In the genomic region with DNA sequence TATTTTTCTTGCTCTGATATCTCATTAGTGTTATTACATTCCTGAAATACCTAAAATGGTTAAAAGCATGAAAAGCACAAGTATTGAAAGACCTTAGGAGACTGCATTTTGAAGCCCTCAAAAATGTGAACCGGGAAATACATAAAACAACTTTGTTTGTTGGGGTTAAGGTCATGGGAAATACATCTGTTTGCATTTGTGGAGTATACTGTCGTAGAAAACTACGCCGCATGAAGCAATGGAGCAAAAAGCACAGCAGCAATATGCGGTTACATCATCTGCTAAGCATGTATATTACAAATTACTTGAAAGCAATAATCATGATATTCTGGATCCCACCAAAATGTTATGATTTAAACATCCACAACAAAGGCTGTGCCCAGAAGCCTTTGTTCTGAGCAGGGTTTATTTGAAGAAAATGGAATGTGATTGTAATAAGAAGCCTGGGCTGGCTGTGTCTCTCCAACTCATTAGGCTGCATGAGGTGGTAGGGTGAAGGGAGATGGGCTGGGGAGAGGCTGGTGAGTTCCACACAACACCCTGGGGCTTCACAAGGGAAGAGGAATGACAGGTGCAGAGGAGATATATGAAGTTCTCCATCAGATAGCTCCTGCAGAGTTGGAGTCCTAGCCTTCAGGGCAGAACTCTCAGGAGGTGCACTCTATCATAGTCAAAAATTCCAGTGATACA, we compare ENCODE assay signal across 17 cellular contexts.
DNase-seq lines count a peak whose midpoint lies in the region; ATAC-seq and TF ChIP-seq lines count a peak whose summit lies in the region.
"Had no signal": no experiment of that assay in that cellular context is flagged by ENCODE, and none has a peak within 500 bp of the region (broad histone marks: within the 10 kb centered on the region; RNA-seq: fewer than 3 reads in every experiment).

No MANE protein-coding gene starts in this region.

- H3K27ac Mint-ChIP-seq in GM23338: peak overlapping the region; percentile 39; the same call in 1 of the 2 replicates
- no peak overlapping the region for H3K27ac Mint-ChIP-seq in natural killer cell
- H3K27ac Mint-ChIP-seq: CD4-positive, alpha-beta T cell had no signal

- ATAC-seq in GM23338 (peak; percentile 80), natural killer cell (no peak), HG02870 (IDR thresholded peaks at IDR 0.05; ENCODE audit: unreplicated experiment) (no peak)

- TF ChIP-seq CTCF in GM23338 (conservative IDR thresholded peaks at IDR 0.05; ENCODE audit: low read depth in 2 of 2) (no peak), natural killer cell (IDR thresholded peaks at IDR 0.05) (no peak)

- no peak overlapping the region for H3K4me2 ChIP-seq in GM23338
- H3K4me2 ChIP-seq: PC-9 had no signal

- H3F3A ChIP-seq in GM23338 (replicated peaks; ENCODE audit: low read depth): no peaks in the 10 kb centered on the region

- no peaks in the 10 kb centered on the region for H3K79me2 ChIP-seq in GM23338 (replicated peaks; ENCODE audit: insufficient read depth)

- H3K4me1 Mint-ChIP-seq in GM23338 (peaks cover 13% of the 10 kb centered on the region), natural killer cell (no peaks in the 10 kb centered on the region)

- DNase-seq in GM23338 (ENCODE audit: low spot score) (peak; percentile 25), astrocyte of the hippocampus (ENCODE audit: low read depth, low spot score) (peak; percentile 62), hepatic stellate cell (ENCODE audit: low spot score) (peak; percentile 9), skeletal muscle cell (ENCODE audit: low read depth) (peak; percentile 64), natural killer cell (no peak), GOT3 (lab: John Stamatoyannopoulos, UW) (no peak), DMS 273 treated with DMSO at 0.1 percent for 48 hours (lab: John Stamatoyannopoulos, UW) (no peak)
- DNase-seq: activated effector memory CD4-positive, alpha-beta T cell treated with Interleukin-2 at 50 U/mL for 16 hours; CD4-positive, alpha-beta T cell; head of caudate nucleus; NCI-H1930; NCI-H524 treated with DMSO at 0.1 percent for 48 hours; PC-9; substantia nigra; WERI-Rb-1 had no signal

- no peak overlapping the region for H3K27ac ChIP-seq in GM23338 (ENCODE audit: low read depth)
- H3K27ac ChIP-seq: PC-9, WERI-Rb-1 had no signal

- no peaks in the 10 kb centered on the region for H4K20me1 ChIP-seq in GM23338 (replicated peaks; ENCODE audit: insufficient read depth)

- no peak overlapping the region for H3K4me3 ChIP-seq in GM23338
- no peak overlapping the region for H3K4me3 ChIP-seq in skeletal muscle cell (ENCODE audit: low read depth, low read length)
- H3K4me3 ChIP-seq: PC-9 had no signal

- peaks cover 12% of the 10 kb centered on the region; the same call in 1 of the 2 replicates for H3K4me1 ChIP-seq in GM23338 (ENCODE audit: insufficient read depth)

- H2AFZ ChIP-seq in GM23338: no peak overlapping the region
- H2AFZ ChIP-seq: PC-9 had no signal

- H3K36me3 ChIP-seq in GM23338 (ENCODE audit: insufficient read depth): no peaks in the 10 kb centered on the region
- H3K36me3 ChIP-seq: WERI-Rb-1 had no signal

- no peaks in the 10 kb centered on the region for H3K27me3 ChIP-seq in GM23338 (ENCODE audit: insufficient read depth)

- no peaks in the 10 kb centered on the region for H3K9me2 ChIP-seq in GM23338 (ENCODE audit: insufficient read depth)

- no peak overlapping the region for H3K4me3 Mint-ChIP-seq in GM23338
- H3K4me3 Mint-ChIP-seq in natural killer cell: no peak overlapping the region
- H3K4me3 Mint-ChIP-seq: brain; CD4-positive, alpha-beta T cell had no signal

- intact Hi-C loops in natural killer cell (cut with micrococcal nuclease): no loop called here

- H3K36me3 Mint-ChIP-seq in GM23338 (ENCODE audit: low read depth) (no peaks in the 10 kb centered on the region), natural killer cell (no peaks in the 10 kb centered on the region)
- H3K36me3 Mint-ChIP-seq: brain had no signal

- H3K27me3 Mint-ChIP-seq in GM23338 (ENCODE audit: insufficient read depth, low read depth, poor library complexity): no peaks in the 10 kb centered on the region
- no peaks in the 10 kb centered on the region for H3K27me3 Mint-ChIP-seq in natural killer cell (ENCODE audit: low read depth in 2 of 2)
- H3K27me3 Mint-ChIP-seq: brain; CD4-positive, alpha-beta T cell had no signal

- no peaks in the 10 kb centered on the region for H3K9me3 Mint-ChIP-seq in GM23338
- peaks cover 3 to 5% of the 10 kb centered on the region in 2 donors for H3K9me3 Mint-ChIP-seq in natural killer cell
- H3K9me3 Mint-ChIP-seq: brain; CD4-positive, alpha-beta T cell had no signal

TF ChIP-seq in GM23338, 12 proteins besides CTCF, POLR2A, EP300 and RAD21:
- TF ChIP-seq JUNB (IDR thresholded peaks at IDR 0.05; ENCODE audit: unreplicated experiment) (no peak), ZNF331 (CRISPR knock-in tag; IDR thresholded peaks at IDR 0.05; ENCODE audit: low read depth) (no peak), EZH2 (IDR thresholded peaks at IDR 0.05; ENCODE audit: low read depth, unreplicated experiment) (no peak), NANOG (IDR thresholded peaks at IDR 0.05; ENCODE audit: borderline replicate concordance) (no peak), STAT1 (IDR thresholded peaks at IDR 0.05; ENCODE audit: unreplicated experiment) (no peak)

Comparison
In these comparisons a context has a peak if more than half of its experiments do, and no peak if none do; other contexts are left out.
1. DNase-seq: peak in GM23338 (single experiment), astrocyte of the hippocampus (single experiment), hepatic stellate cell (single experiment) and skeletal muscle cell (single experiment); none in natural killer cell (single experiment), GOT3 (single experiment) and DMS 273 treated with DMSO at 0.1 percent for 48 hours (single experiment).